ENCODE assay signal across 19 cellular contexts in the genomic region with DNA sequence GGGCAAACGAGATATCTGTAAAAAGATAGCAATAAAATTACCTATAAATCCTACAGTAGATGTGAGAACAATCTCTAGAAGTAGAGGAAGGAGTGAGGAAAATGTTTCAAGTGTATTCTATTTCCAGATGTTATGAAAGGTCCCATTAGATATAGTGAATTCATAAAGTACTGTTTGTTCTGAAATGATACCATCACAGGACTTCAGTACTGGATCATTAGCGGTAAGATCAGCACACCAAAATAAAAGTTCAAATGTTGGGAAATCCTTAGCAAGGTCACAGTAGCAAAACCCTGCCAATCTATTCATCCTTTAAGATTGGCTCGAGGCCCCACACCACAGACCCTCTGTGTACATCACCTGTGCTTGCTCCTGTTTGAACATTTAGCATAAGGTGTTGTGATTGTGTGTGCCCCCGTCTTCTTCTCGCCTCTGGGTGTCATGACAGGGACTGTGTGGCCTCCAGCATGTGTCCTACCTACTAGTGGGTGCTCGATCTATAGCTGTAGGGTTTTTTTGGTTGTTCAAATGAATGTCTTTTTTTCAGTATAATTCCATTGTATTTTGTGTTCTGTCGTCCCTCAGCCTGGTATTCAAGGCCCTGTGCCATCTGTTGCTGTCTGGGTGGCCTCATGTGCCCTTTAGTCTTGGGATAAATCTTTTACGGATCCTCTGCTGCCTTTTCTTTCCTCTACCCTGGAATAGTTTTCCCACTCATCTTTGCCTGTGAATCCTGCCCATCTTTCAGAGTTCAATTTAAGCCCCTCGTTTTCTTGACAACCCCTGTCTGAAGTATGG. TPM values are rescaled to one million over a fixed set of nuclear protein-coding genes. Genes with fewer than 3 reads are reported as not detected.
DNase-seq lines count a peak whose midpoint lies in the region; ATAC-seq and TF ChIP-seq lines count a peak whose summit lies in the region.
"Had no signal": no experiment of that assay in that cellular context is flagged by ENCODE, and none has a peak within 500 bp of the region (broad histone marks: within the 10 kb centered on the region; RNA-seq: fewer than 3 reads in every experiment).

No MANE protein-coding gene starts in this region.

- no peaks in the 10 kb centered on the region for H3K27me3 Mint-ChIP-seq in activated T-cell treated with anti-CD3 and anti-CD28 coated beads, Interleukin-2, amount 50 U/mL, for 24 hours
- no peaks in the 10 kb centered on the region for H3K27me3 Mint-ChIP-seq in activated T-cell treated with anti-CD3 and anti-CD28 coated beads, Interleukin-2, amount 50 U/mL, for 4 hours (ENCODE audit: low read depth)
- no peaks in the 10 kb centered on the region for H3K27me3 Mint-ChIP-seq in T-helper 17 cell
- H3K27me3 Mint-ChIP-seq: stimulated activated naive CD8-positive, alpha-beta T cell treated with anti-CD3 and anti-CD28 coated beads, Interleukin-15, amount 100 ng/mL, for 72 hours had no signal

- no peak for TF ChIP-seq CTCF in gastrocnemius medialis (IDR thresholded peaks at IDR 0.05 in 4 of 5, conservative IDR thresholded peaks at IDR 0.05 in 1 of 5)

- H3K27me3 ChIP-seq in gastrocnemius medialis, result no peaks in the 10 kb centered on the region
- H3K27me3 ChIP-seq: brain microvascular endothelial cell, neural progenitor cell had no signal

- no peak for TF ChIP-seq POLR2A in gastrocnemius medialis (IDR thresholded peaks at IDR 0.05)

- no peak overlapping the region for H3K4me3 ChIP-seq in gastrocnemius medialis
- H3K4me3 ChIP-seq: neural progenitor cell had no signal

- H3K36me3 ChIP-seq in gastrocnemius medialis, result no peaks in the 10 kb centered on the region
- H3K36me3 ChIP-seq: brain microvascular endothelial cell, neural progenitor cell had no signal

- H3K4me3 Mint-ChIP-seq in activated T-cell treated with anti-CD3 and anti-CD28 coated beads, Interleukin-2, amount 50 U/mL, for 24 hours, result no peak overlapping the region
- no peak overlapping the region for H3K4me3 Mint-ChIP-seq in activated T-cell treated with anti-CD3 and anti-CD28 coated beads, Interleukin-2, amount 50 U/mL, for 4 hours
- peak overlapping the region; percentile 47 for H3K4me3 Mint-ChIP-seq in T-helper 17 cell
- H3K4me3 Mint-ChIP-seq: neural progenitor cell had no signal

- no peaks in the 10 kb centered on the region for H3K9me3 Mint-ChIP-seq in activated T-cell treated with anti-CD3 and anti-CD28 coated beads, Interleukin-2, amount 50 U/mL, for 24 hours
- no peaks in the 10 kb centered on the region for H3K9me3 Mint-ChIP-seq in activated T-cell treated with anti-CD3 and anti-CD28 coated beads, Interleukin-2, amount 50 U/mL, for 4 hours
- H3K9me3 Mint-ChIP-seq: neural progenitor cell; stimulated activated naive CD8-positive, alpha-beta T cell treated with anti-CD3 and anti-CD28 coated beads, Interleukin-15, amount 100 ng/mL, for 72 hours had no signal

- ATAC-seq in activated T-cell treated with anti-CD3 and anti-CD28 coated beads, Interleukin-2, amount 50 U/mL, for 4 hours, result no peak
- ATAC-seq in T-helper 17 cell (no peak), gastrocnemius medialis (peak in 1 of 2 donors; percentile 72), HG02759 (IDR thresholded peaks at IDR 0.05; ENCODE audit: unreplicated experiment) (no peak), GM19351 (IDR thresholded peaks at IDR 0.05; ENCODE audit: unreplicated experiment) (no peak)
- ATAC-seq: HCT116; stimulated activated naive CD8-positive, alpha-beta T cell treated with anti-CD3 and anti-CD28 coated beads, Interleukin-15, amount 100 ng/mL, for 72 hours had no signal

- peaks cover 86% of the 10 kb centered on the region for H3K4me1 Mint-ChIP-seq in activated T-cell treated with anti-CD3 and anti-CD28 coated beads, Interleukin-2, amount 50 U/mL, for 24 hours (ENCODE audit: low read depth)
- H3K4me1 Mint-ChIP-seq in activated T-cell treated with anti-CD3 and anti-CD28 coated beads, Interleukin-2, amount 50 U/mL, for 4 hours (ENCODE audit: low read depth), result peaks cover 64% of the 10 kb centered on the region
- peaks cover 37% of the 10 kb centered on the region for H3K4me1 Mint-ChIP-seq in T-helper 17 cell
- H3K4me1 Mint-ChIP-seq: neural progenitor cell had no signal

- in situ Hi-C loops in gastrocnemius medialis (cut with MboI; ENCODE audit: low sequenced_read_pairs in 4 of 4), result no loop called here

- peaks cover 11 to 25% of the 10 kb centered on the region in 2 donors for H3K4me1 ChIP-seq in gastrocnemius medialis
- H3K4me1 ChIP-seq: neural progenitor cell had no signal

- peaks cover 37% of the 10 kb centered on the region for H3K36me3 Mint-ChIP-seq in activated T-cell treated with anti-CD3 and anti-CD28 coated beads, Interleukin-2, amount 50 U/mL, for 24 hours (ENCODE audit: low read depth)
- H3K36me3 Mint-ChIP-seq in activated T-cell treated with anti-CD3 and anti-CD28 coated beads, Interleukin-2, amount 50 U/mL, for 4 hours (ENCODE audit: insufficient read depth), result peaks cover 29% of the 10 kb centered on the region
- peaks cover 8% of the 10 kb centered on the region for H3K36me3 Mint-ChIP-seq in T-helper 17 cell (ENCODE audit: low read depth)
- H3K36me3 Mint-ChIP-seq: neural progenitor cell had no signal

- H3K27ac ChIP-seq in cingulate gyrus (ENCODE audit: low read depth, low read length) (peak overlapping the region; percentile 43), gastrocnemius medialis (peak overlapping the region; percentile 34 to 63 (median 56))
- H3K27ac ChIP-seq: brain microvascular endothelial cell, neural progenitor cell had no signal

- H3K27ac Mint-ChIP-seq in activated T-cell treated with anti-CD3 and anti-CD28 coated beads, Interleukin-2, amount 50 U/mL, for 24 hours, result peak overlapping the region; percentile 68
- peak overlapping the region; percentile 93 for H3K27ac Mint-ChIP-seq in T-helper 17 cell
- H3K27ac Mint-ChIP-seq: neural progenitor cell had no signal

- intact Hi-C loops in gastrocnemius medialis (cut with DNase I; ENCODE audit: low total_unique reads), result loop anchor here (5.0 kb wide), 1 partner anchor 45 kb away; no protein-coding TSS in a partner anchor

- H3K9me3 ChIP-seq in T-helper 17 cell (ENCODE audit: control insufficient read depth, low read length, poor library complexity, severe bottlenecking) (no peaks in the 10 kb centered on the region), gastrocnemius medialis (no peaks in the 10 kb centered on the region)

- DNase-seq in activated T-cell treated with anti-CD3 and anti-CD28 coated beads, Interleukin-2, amount 50 U/mL, for 24 hours, result no peak
- no peak for DNase-seq in activated T-cell treated with anti-CD3 and anti-CD28 coated beads, Interleukin-2, amount 50 U/mL, for 4 hours
- DNase-seq in T-helper 17 cell (no peak), gastrocnemius medialis (no peak)
- DNase-seq in activated CD4-positive, alpha-beta T cell treated with anti-CD3 and anti-CD28 coated beads for 4 hours, result no peak
- DNase-seq: activated CD4-positive, CD25-positive, alpha-beta regulatory T cell; activated gamma-delta T cell treated with Interleukin-2 at 50 U/mL for 16 hours; brain microvascular endothelial cell; islet precursor cell; Kasumi-1; mesendoderm; NCI-H1417; NCI-H2227 treated with DMSO at 0.1 percent for 48 hours; stimulated activated naive CD8-positive, alpha-beta T cell treated with anti-CD3 and anti-CD28 coated beads, Interleukin-15, amount 100 ng/mL, for 72 hours had no signal

RNA-seq across cellular contexts. Expression of gene MFSD6, which starts 9.1 kb away (rescaled TPM):
- 10 to 100 TPM; 38.2 to 42.1 (median 41.0) TPM for total RNA-seq in activated T-cell treated with anti-CD3 and anti-CD28 coated beads, Interleukin-2, amount 50 U/mL, for 4 hours
- total RNA-seq in T-helper 17 cell (10 to 100 TPM; 36.2 to 55.6 TPM), gastrocnemius medialis (10 to 100 TPM in 3 of 4 donors, 1 to 10 TPM in 1; 9.3 to 20.3 (median 12.5) TPM)
